Comparison of ENCODE assay signal across 9 cellular contexts in the genomic region with DNA sequence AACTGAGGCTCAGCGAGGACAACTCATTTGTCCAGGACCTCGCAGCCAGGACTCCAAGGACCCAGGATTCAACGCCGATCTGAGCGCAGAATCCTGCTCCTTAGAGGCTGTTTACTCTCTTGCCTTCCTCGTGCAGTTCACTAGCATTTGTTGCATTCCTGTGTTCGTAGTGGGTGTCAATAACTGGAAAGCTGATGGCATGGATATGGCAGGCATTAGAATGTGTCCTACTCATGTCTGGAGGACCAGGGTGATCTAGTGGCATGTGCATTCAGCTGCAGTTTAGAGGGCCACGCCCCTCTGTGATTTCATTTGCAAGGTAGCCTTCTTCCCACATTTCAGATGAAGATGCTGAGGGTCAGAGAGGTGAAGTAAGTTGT. TPM values are rescaled to one million over a fixed set of nuclear protein-coding genes. Genes with fewer than 3 reads are reported as not detected.
DNase-seq lines count a peak whose midpoint lies in the region; ATAC-seq, FAIRE-seq and TF ChIP-seq lines count a peak whose summit lies in the region.
"Had no signal": no experiment of that assay in that cellular context is flagged by ENCODE, and none has a peak within 500 bp of the region (broad histone marks: within the 10 kb centered on the region; RNA-seq: fewer than 3 reads in every experiment).

No MANE protein-coding gene starts in this region.

- no peak for FAIRE-seq in D721Med (lab: Jason Lieb, UNC)

- no peak overlapping the region for H3K27ac ChIP-seq in HUES64 (ENCODE audit: low read depth, low read length)
- H3K27ac ChIP-seq in ectodermal cell (ENCODE audit: insufficient read depth, low read depth, low read length, poor library complexity, severe bottlenecking): no peak overlapping the region
- H3K27ac ChIP-seq: epithelial cell of prostate had no signal

- peaks cover 8 to 9% of the 10 kb centered on the region in 2 donors for H3K4me1 Mint-ChIP-seq in natural killer cell treated with Interleukin-12 subunit alpha and Interleukin-12 subunit beta and Interleukin-15 and Interleukin-18, amount 100 ng/mL, for 72 hours (ENCODE audit: low read depth in 2 of 2)

- no peaks in the 10 kb centered on the region for H3K9me3 Mint-ChIP-seq in natural killer cell treated with Interleukin-12 subunit alpha and Interleukin-12 subunit beta and Interleukin-15 and Interleukin-18, amount 100 ng/mL, for 72 hours

- H3K9me3 ChIP-seq in HUES64 (ENCODE audit: insufficient read depth, low read depth, low read length): no peaks in the 10 kb centered on the region
- H3K9me3 ChIP-seq in ectodermal cell (ENCODE audit: control insufficient read depth, low read length): no peaks in the 10 kb centered on the region

- H3K4me3 ChIP-seq in HUES64 (ENCODE audit: low read length) (peak overlapping the region; percentile 64), ectodermal cell (ENCODE audit: insufficient read depth, low read depth, low read length) (peak overlapping the region; percentile 33)

- H3K36me3 Mint-ChIP-seq in natural killer cell treated with Interleukin-12 subunit alpha and Interleukin-12 subunit beta and Interleukin-15 and Interleukin-18, amount 100 ng/mL, for 72 hours: no peaks in the 10 kb centered on the region

- H3K27me3 Mint-ChIP-seq in natural killer cell treated with Interleukin-12 subunit alpha and Interleukin-12 subunit beta and Interleukin-15 and Interleukin-18, amount 100 ng/mL, for 72 hours: peaks cover 14 to 25% of the 10 kb centered on the region in 2 donors

- peaks cover 39% of the 10 kb centered on the region for H3K27me3 ChIP-seq in HUES64 (ENCODE audit: insufficient read depth, low read length)
- peaks cover 49% of the 10 kb centered on the region for H3K27me3 ChIP-seq in ectodermal cell (ENCODE audit: control insufficient read depth, insufficient read depth, low read length, poor library complexity, severe bottlenecking)

- no peaks in the 10 kb centered on the region for H3K36me3 ChIP-seq in HUES64 (ENCODE audit: insufficient read depth, low read length)
- no peaks in the 10 kb centered on the region for H3K36me3 ChIP-seq in ectodermal cell (ENCODE audit: control insufficient read depth, insufficient read depth, low read length)

- 65% methylated on average over 8 of the region's 8 CpGs for WGBS in HUES64
- 66 to 69% methylated on average over 8 of the region's 8 CpGs for WGBS in ectodermal cell, 2 experiments

- TF ChIP-seq CTCF in D721Med (IDR thresholded peaks at IDR 0.05; ENCODE audit: insufficient read depth, missing control alignments): no peak

- no peak overlapping the region for H3K27ac Mint-ChIP-seq in natural killer cell treated with Interleukin-12 subunit alpha and Interleukin-12 subunit beta and Interleukin-15 and Interleukin-18, amount 100 ng/mL, for 72 hours

- ATAC-seq in natural killer cell treated with Interleukin-12 subunit alpha and Interleukin-12 subunit beta and Interleukin-15 and Interleukin-18, amount 100 ng/mL, for 72 hours: no peak
- ATAC-seq in HG02759 (IDR thresholded peaks at IDR 0.05; ENCODE audit: unreplicated experiment) (no peak), HG03039 (IDR thresholded peaks at IDR 0.05; ENCODE audit: unreplicated experiment) (no peak)

- no peak overlapping the region for H3K9ac ChIP-seq in HUES64 (ENCODE audit: low read depth, low read length)

- no peaks in the 10 kb centered on the region for H3K4me1 ChIP-seq in HUES64 (ENCODE audit: insufficient read depth, low read length)
- H3K4me1 ChIP-seq in ectodermal cell (ENCODE audit: control insufficient read depth, insufficient read depth, low read length): no peaks in the 10 kb centered on the region

- H3K4me3 Mint-ChIP-seq in natural killer cell treated with Interleukin-12 subunit alpha and Interleukin-12 subunit beta and Interleukin-15 and Interleukin-18, amount 100 ng/mL, for 72 hours: peak overlapping the region; percentile 78

- DNase-seq in AG08396 (ENCODE audit: low spot score) (peak; percentile 69), GM19240 (ENCODE audit: insufficient read length, low spot score) (no peak), D721Med (ENCODE audit: insufficient read length, low spot score) (no peak)
- no peak for DNase-seq in natural killer cell treated with Interleukin-12 subunit alpha and Interleukin-12 subunit beta and Interleukin-15 and Interleukin-18, amount 100 ng/mL, for 72 hours (ENCODE audit: low spot score)

RNA-seq across cellular contexts. Expression of gene CRISPLD2, which starts 0.5 kb away (rescaled TPM):
- polyA plus RNA-seq in HUES64 (2013, experiment 1 of 2): 1.5 TPM
- polyA plus RNA-seq in HUES64 (2013, experiment 2 of 2): 2.7 TPM
- polyA plus RNA-seq in ectodermal cell (2013, experiment 1 of 4): 0.39 TPM
- polyA plus RNA-seq in ectodermal cell (2013, experiment 2 of 4): 0.27 TPM
- 0.64 TPM for polyA plus RNA-seq in ectodermal cell (2013, experiment 3 of 4)
- polyA plus RNA-seq in ectodermal cell (2013, experiment 4 of 4): 0.53 TPM
- total RNA-seq in natural killer cell treated with Interleukin-12 subunit alpha and Interleukin-12 subunit beta and Interleukin-15 and Interleukin-18, amount 100 ng/mL, for 72 hours: 1 to 10 TPM in 1 of 2 donors, under 1 TPM in 1; 0.43 to 1.7 TPM
